In the genomic region with DNA sequence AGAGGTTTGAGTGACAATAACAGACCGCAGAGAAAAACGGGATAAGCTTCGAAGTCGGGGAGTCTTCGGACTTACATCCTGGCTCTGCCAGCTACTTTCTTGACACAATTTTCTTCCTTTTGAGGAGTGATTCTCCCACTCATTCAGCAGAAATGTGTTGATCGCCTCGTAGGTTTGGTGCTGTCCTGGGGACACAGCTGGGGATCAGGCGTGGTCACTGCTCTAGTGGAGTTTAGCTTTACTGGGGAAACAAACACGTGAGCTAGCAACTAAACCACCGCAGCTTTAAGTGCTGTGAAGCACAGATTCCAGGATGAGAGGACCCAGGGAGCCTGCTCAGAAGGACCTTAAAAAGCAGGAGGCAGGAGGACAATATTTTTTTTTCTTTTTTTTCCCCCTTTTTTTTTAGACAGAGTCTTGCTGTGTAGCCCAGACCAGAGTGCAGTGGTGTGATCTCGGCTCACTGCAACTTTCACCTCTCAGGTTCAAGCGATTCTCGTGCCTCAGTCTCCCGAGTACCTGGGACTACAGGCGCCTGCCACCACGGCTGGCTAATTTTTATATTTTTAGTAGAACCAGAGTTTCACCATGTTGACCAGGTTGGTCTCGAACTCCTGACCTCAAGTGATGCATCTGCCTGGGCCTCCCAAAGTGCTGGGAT, we compare ENCODE assay signal across 8 cellular contexts. TPM values are rescaled to one million over a fixed set of nuclear protein-coding genes. Genes with fewer than 3 reads are reported as not detected.
DNase-seq lines count a peak whose midpoint lies in the region; ATAC-seq and TF ChIP-seq lines count a peak whose summit lies in the region.

No MANE protein-coding gene starts in this region.

- H3K4me3 ChIP-seq in WI38 (ENCODE audit: low read depth, low read length) (peak overlapping the region; percentile 70), retinal pigment epithelial cell (ENCODE audit: low read length) (peak overlapping the region; percentile 62)

- H3K27ac Mint-ChIP-seq in T-helper 1 cell treated with Interleukin-12 subunit alpha and Interleukin-12 subunit beta and Interleukin-4 antibody, amounts not matched to agents 30 μg/mL and 1 μg/mL, for 36 hours, result peak overlapping the region; percentile 88

- peak overlapping the region; percentile 92 for H3K4me3 Mint-ChIP-seq in T-helper 1 cell treated with Interleukin-12 subunit alpha and Interleukin-12 subunit beta and Interleukin-4 antibody, amounts not matched to agents 30 μg/mL and 1 μg/mL, for 36 hours

- peak; percentile 9 for ATAC-seq in Right ventricle myocardium superior (ENCODE audit: poor library complexity)
- no peak for ATAC-seq in GM21786 (IDR thresholded peaks at IDR 0.05; ENCODE audit: unreplicated experiment)

- intact Hi-C loops in Right ventricle myocardium superior (cut with DNase I), result loop anchor here (5.0 kb wide), 1 partner anchor 83 kb away; no protein-coding TSS in a partner anchor

- TF ChIP-seq CTCF in WI38 (IDR thresholded peaks at IDR 0.05; ENCODE audit: low read depth, low read length), result no peak
- TF ChIP-seq CTCF in retinal pigment epithelial cell (conservative IDR thresholded peaks at IDR 0.05; ENCODE audit: low read depth, low read length), result no peak

- H3K27me3 Mint-ChIP-seq in T-helper 1 cell treated with Interleukin-12 subunit alpha and Interleukin-12 subunit beta and Interleukin-4 antibody, amounts not matched to agents 30 μg/mL and 1 μg/mL, for 36 hours (ENCODE audit: low read depth), result no peaks in the 10 kb centered on the region

- H3K4me1 Mint-ChIP-seq in T-helper 1 cell treated with Interleukin-12 subunit alpha and Interleukin-12 subunit beta and Interleukin-4 antibody, amounts not matched to agents 30 μg/mL and 1 μg/mL, for 36 hours (ENCODE audit: low read depth), result peaks cover 44% of the 10 kb centered on the region

- DNase-seq in T-helper 1 cell, result no peak
- no peak for DNase-seq in Right ventricle myocardium superior
- DNase-seq in retinal pigment epithelial cell (ENCODE audit: low read depth), result no peak
- no peak for DNase-seq in hippocampal formation (lab: John Stamatoyannopoulos, UW)
- no peak for DNase-seq in ecto neural progenitor cell (ENCODE audit: low spot score)

- peaks cover 18% of the 10 kb centered on the region for H3K36me3 Mint-ChIP-seq in T-helper 1 cell treated with Interleukin-12 subunit alpha and Interleukin-12 subunit beta and Interleukin-4 antibody, amounts not matched to agents 30 μg/mL and 1 μg/mL, for 36 hours (ENCODE audit: low read depth)

- H3K9me3 Mint-ChIP-seq in T-helper 1 cell treated with Interleukin-12 subunit alpha and Interleukin-12 subunit beta and Interleukin-4 antibody, amounts not matched to agents 30 μg/mL and 1 μg/mL, for 36 hours, result no peaks in the 10 kb centered on the region

RNA-seq across cellular contexts. Expression of gene NUBP1, which starts 0.9 kb away (rescaled TPM):
- 41.4 TPM for total RNA-seq in Right ventricle myocardium superior

RNA-seq across cellular contexts. Expression of gene TEKT5, which starts 49.8 kb away (rescaled TPM):
- not detected for total RNA-seq in Right ventricle myocardium superior
